7 cellular contexts compared by ENCODE assay signal in the genomic region with DNA sequence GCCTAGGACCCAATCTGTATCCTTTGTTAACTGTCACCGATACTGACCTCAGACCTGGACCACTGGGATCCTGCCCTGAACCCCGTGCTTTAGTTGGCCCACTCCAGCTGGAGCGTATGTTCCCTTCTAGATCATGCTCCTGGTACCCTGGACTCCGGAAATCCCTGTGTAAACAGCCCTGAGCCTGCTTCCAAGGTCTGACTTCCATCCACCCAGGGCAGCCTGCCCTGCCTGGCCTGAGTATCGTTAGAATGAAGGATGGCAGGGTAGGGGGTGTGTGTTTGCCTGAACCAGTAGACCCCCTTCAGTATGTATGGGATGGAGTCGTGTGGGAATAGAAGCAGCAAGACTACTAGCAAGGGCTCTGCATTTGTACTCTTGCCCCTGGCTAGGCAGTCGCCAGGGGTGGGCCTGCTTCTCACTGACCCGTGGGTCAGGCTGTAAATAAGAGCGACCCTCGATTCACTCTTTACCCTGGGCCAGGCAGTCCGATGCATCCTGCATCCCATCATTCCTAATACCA. TPM values are rescaled to one million over a fixed set of nuclear protein-coding genes. Genes with fewer than 3 reads are reported as not detected.
A peak's percentile ranks its signal among the peaks of the same experiment; 100 is the strongest.
DNase-seq lines count a peak whose midpoint lies in the region; ATAC-seq, FAIRE-seq and TF ChIP-seq lines count a peak whose summit lies in the region.

No MANE protein-coding gene starts in this region.

- TF ChIP-seq CTCF in HFFc6 (IDR thresholded peaks at IDR 0.05) (no peak), kidney (IDR thresholded peaks at IDR 0.05; ENCODE audit: borderline replicate concordance, extremely low read depth, insufficient read depth) (no peak)

- H3K9ac ChIP-seq in kidney (ENCODE audit: low read length in 2 of 2) = peak overlapping the region in 1 of 2 donors; percentile 56

- no peaks in the 10 kb centered on the region for H3K36me3 ChIP-seq in kidney (ENCODE audit: control insufficient read depth in 1 of 2, insufficient read depth in 2 of 2, low read length in 2 of 2)

- intact Hi-C loops in kidney (cut with DNase I) = no loop called here

- H3K4me3 Mint-ChIP-seq in HFFc6 = peak overlapping the region; percentile 81
- peak overlapping the region; percentile 67 for H3K4me3 Mint-ChIP-seq in activated naive CD8-positive, alpha-beta T cell treated with anti-CD3 and anti-CD28 coated beads for 36 hours
- H3K4me3 Mint-ChIP-seq in stimulated activated effector memory CD8-positive, alpha-beta T cell treated with anti-CD3 and anti-CD28 coated beads, Interleukin-12 subunit alpha, Interleukin-12 subunit beta, amount 100 ng/mL, for 72 hours = peak overlapping the region; percentile 39

- FAIRE-seq in kidney (lab: Jason Lieb, UNC) = no peak

- peaks cover 5% of the 10 kb centered on the region; the same call in 1 of the 2 replicates for H3K4me1 Mint-ChIP-seq in HFFc6 (ENCODE audit: low read depth)
- no peaks in the 10 kb centered on the region for H3K4me1 Mint-ChIP-seq in activated naive CD8-positive, alpha-beta T cell treated with anti-CD3 and anti-CD28 coated beads for 36 hours
- H3K4me1 Mint-ChIP-seq in stimulated activated effector memory CD8-positive, alpha-beta T cell treated with anti-CD3 and anti-CD28 coated beads, Interleukin-12 subunit alpha, Interleukin-12 subunit beta, amount 100 ng/mL, for 72 hours = no peaks in the 10 kb centered on the region

- no peak overlapping the region for H3K27ac ChIP-seq in kidney (ENCODE audit: low read depth in 2 of 2, low read length in 2 of 2)

- peak overlapping the region; percentile 25 to 58 for H3K4me3 ChIP-seq in kidney (ENCODE audit: low read length in 2 of 2)

- no peaks in the 10 kb centered on the region; the same call in 1 of the 2 replicates for H3K27me3 Mint-ChIP-seq in HFFc6 (ENCODE audit: insufficient read depth)
- H3K27me3 Mint-ChIP-seq in activated naive CD8-positive, alpha-beta T cell treated with anti-CD3 and anti-CD28 coated beads for 36 hours = peaks cover 27% of the 10 kb centered on the region

- no peak for DNase-seq in HFFc6
- DNase-seq in activated naive CD8-positive, alpha-beta T cell treated with anti-CD3 and anti-CD28 coated beads for 36 hours = no peak
- no peak for DNase-seq in kidney
- DNase-seq in stimulated activated effector memory CD8-positive, alpha-beta T cell treated with anti-CD3 and anti-CD28 coated beads, Interleukin-12 subunit alpha, Interleukin-12 subunit beta, amount 100 ng/mL, for 72 hours (ENCODE audit: low spot score in 2 of 2) = peak in 1 of 2 donors; percentile 47
- DNase-seq in activated effector memory CD4-positive, alpha-beta T cell treated with Interleukin-2 at 50 U/mL for 16 hours = no peak

- H3K9me3 Mint-ChIP-seq in HFFc6 = no peaks in the 10 kb centered on the region
- no peaks in the 10 kb centered on the region for H3K9me3 Mint-ChIP-seq in activated naive CD8-positive, alpha-beta T cell treated with anti-CD3 and anti-CD28 coated beads for 36 hours
- H3K9me3 Mint-ChIP-seq in stimulated activated effector memory CD8-positive, alpha-beta T cell treated with anti-CD3 and anti-CD28 coated beads, Interleukin-12 subunit alpha, Interleukin-12 subunit beta, amount 100 ng/mL, for 72 hours = no peaks in the 10 kb centered on the region

- peak overlapping the region; percentile 46; the same call in 1 of the 2 replicates for H3K27ac Mint-ChIP-seq in HFFc6
- no peak overlapping the region for H3K27ac Mint-ChIP-seq in activated naive CD8-positive, alpha-beta T cell treated with anti-CD3 and anti-CD28 coated beads for 36 hours
- H3K27ac Mint-ChIP-seq in stimulated activated effector memory CD8-positive, alpha-beta T cell treated with anti-CD3 and anti-CD28 coated beads, Interleukin-12 subunit alpha, Interleukin-12 subunit beta, amount 100 ng/mL, for 72 hours = no peak overlapping the region

- H3K36me3 Mint-ChIP-seq in HFFc6 (ENCODE audit: low read depth) = no peaks in the 10 kb centered on the region
- no peaks in the 10 kb centered on the region for H3K36me3 Mint-ChIP-seq in activated naive CD8-positive, alpha-beta T cell treated with anti-CD3 and anti-CD28 coated beads for 36 hours
- no peaks in the 10 kb centered on the region for H3K36me3 Mint-ChIP-seq in stimulated activated effector memory CD8-positive, alpha-beta T cell treated with anti-CD3 and anti-CD28 coated beads, Interleukin-12 subunit alpha, Interleukin-12 subunit beta, amount 100 ng/mL, for 72 hours

- no peak for ATAC-seq in stimulated activated effector memory CD8-positive, alpha-beta T cell treated with anti-CD3 and anti-CD28 coated beads, Interleukin-12 subunit alpha, Interleukin-12 subunit beta, amount 100 ng/mL, for 72 hours
- no peak for ATAC-seq in HG02840 (IDR thresholded peaks at IDR 0.05; ENCODE audit: low FRiP score, unreplicated experiment)
- ATAC-seq in GM19467 (IDR thresholded peaks at IDR 0.05; ENCODE audit: unreplicated experiment) = no peak

- peaks cover 0 to 3% of the 10 kb centered on the region in 2 donors for H3K4me1 ChIP-seq in kidney (ENCODE audit: control insufficient read depth in 1 of 2, insufficient read depth in 1 of 2, low read depth in 1 of 2, low read length in 2 of 2)

- no peaks in the 10 kb centered on the region for H3K9me3 ChIP-seq in kidney (ENCODE audit: control insufficient read depth in 1 of 2, low read length in 2 of 2)

RNA-seq across cellular contexts. Expression of gene TMEM98, which starts 0.7 kb away (rescaled TPM):
- 10 to 100 TPM; 34.4 to 66.9 (median 38.5) TPM for total RNA-seq in HFFc6 (2021; fragmentation: NEBNext Ultra II Directional; extraction: Animal tissue kit (Norgen Biotek cat#: 25700))
- total RNA-seq in activated naive CD8-positive, alpha-beta T cell treated with anti-CD3 and anti-CD28 coated beads for 36 hours = not detected
- 57.1 TPM for total RNA-seq in kidney
- polyA plus RNA-seq in kidney (ENCODE audit: insufficient read depth, low read depth, low replicate concordance) = 44.0 TPM

RNA-seq across cellular contexts. Expression of gene MYO1D, which starts 50.3 kb away (rescaled TPM):
- 10 to 100 TPM in 2 of 6 experiments, 1 to 10 TPM in 4; 3.8 to 28.8 (median 4.8) TPM for total RNA-seq in HFFc6 (2021; fragmentation: NEBNext Ultra II Directional; extraction: Animal tissue kit (Norgen Biotek cat#: 25700))
- total RNA-seq in activated naive CD8-positive, alpha-beta T cell treated with anti-CD3 and anti-CD28 coated beads for 36 hours = 1 to 10 TPM; 7.0 to 7.8 TPM
- total RNA-seq in kidney = 99.9 TPM
- 21.1 TPM for polyA plus RNA-seq in kidney (ENCODE audit: insufficient read depth, low read depth, low replicate concordance)

Comparison
In these comparisons a context has a peak if more than half of its experiments do, and no peak if none do; other contexts are left out.
1. RNA of gene TMEM98, which starts 0.7 kb away (total RNA-seq): 57.1 TPM in kidney (single experiment) and 34.4 to 66.9 TPM in HFFc6; not detected in activated naive CD8-positive, alpha-beta T cell treated with anti-CD3 and anti-CD28 coated beads for 36 hours; every median in the first group is over 10 times any median in the second.
2. Peak in every context shown above with its lines, with median percentiles within 50 percentile points of each other: H3K4me3 Mint-ChIP-seq.